In the genomic region with DNA sequence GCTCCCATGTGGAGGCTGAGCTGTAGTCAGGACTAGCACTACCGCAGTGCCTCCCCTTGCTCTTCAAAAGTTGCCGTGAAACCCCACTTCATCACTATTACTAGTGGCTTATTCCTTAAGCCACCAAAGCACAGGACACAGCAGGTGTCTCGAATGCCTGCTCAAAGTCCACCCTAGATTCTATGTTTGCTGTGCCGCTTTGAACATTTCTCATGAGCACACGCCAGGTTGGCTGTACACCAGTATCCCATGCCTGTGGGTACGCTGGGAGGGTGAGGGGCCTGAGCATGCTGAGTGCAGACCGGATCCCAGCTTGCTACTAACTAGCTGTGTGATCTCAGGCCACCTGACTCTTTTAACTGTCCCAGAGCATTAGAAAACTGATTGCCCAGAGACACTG, we compare ENCODE assay signal across 34 cellular contexts.
"Had no signal": no experiment of that assay in that cellular context is flagged by ENCODE, and none has a peak within 500 bp of the region (broad histone marks: within the 10 kb centered on the region; RNA-seq: fewer than 3 reads in every experiment).

No MANE protein-coding gene starts in this region.

- H3K4me3 ChIP-seq: adrenal gland, body of pancreas, breast epithelium had no signal

- H3K27me3 Mint-ChIP-seq: activated B cell treated with CpG ODN at 0.5 μM for 24 hours; activated CD4-positive, alpha-beta memory T cell treated with anti-CD3 and anti-CD28 coated beads for 36 hours; activated CD8-positive, alpha-beta T cell treated with anti-CD3 and anti-CD28 coated beads for 36 hours; activated naive CD8-positive, alpha-beta T cell treated with anti-CD3 and anti-CD28 coated beads for 36 hours; activated T-helper 17 cell treated with anti-CD3 and anti-CD28 coated beads, Interleukin-2, amount 50 U/mL, for 72 hours had no signal

- H3K36me3 ChIP-seq: adrenal gland, brain microvascular endothelial cell, breast epithelium had no signal

- H3K27ac ChIP-seq: adrenal gland, body of pancreas, brain microvascular endothelial cell, breast epithelium, VCaP had no signal

- H3K4me1 Mint-ChIP-seq: activated B cell treated with CpG ODN at 0.5 μM for 24 hours; activated naive CD8-positive, alpha-beta T cell treated with anti-CD3 and anti-CD28 coated beads for 36 hours; activated T-helper 17 cell treated with anti-CD3 and anti-CD28 coated beads, Interleukin-2, amount 50 U/mL, for 72 hours had no signal

- DNase-seq: activated B cell treated with CpG ODN at 0.5 μM for 24 hours; activated CD4-positive, alpha-beta memory T cell treated with anti-CD3 and anti-CD28 coated beads for 36 hours; activated CD4-positive, alpha-beta T cell treated with anti-CD3 and anti-CD28 coated beads for 48 hours; activated CD4-positive, alpha-beta T cell treated with anti-CD3 and anti-CD28 coated beads, Interleukin-2, amount 50 U/mL, for 1 hour; activated CD4-positive, alpha-beta T cell treated with anti-CD3 and anti-CD28 coated beads, Interleukin-2, amount 50 U/mL, for 4 hours; activated CD4-positive, CD25-positive, alpha-beta regulatory T cell treated with anti-CD3 and anti-CD28 coated beads, Interleukin-2, amount 50 U/mL, for 72 hours; activated CD8-positive, alpha-beta memory T cell treated with anti-CD3 and anti-CD28 coated beads, Interleukin-2, amount 50 U/mL, for 4 hours; activated CD8-positive, alpha-beta T cell treated with anti-CD3 and anti-CD28 coated beads for 36 hours; activated effector memory CD4-positive, alpha-beta T cell treated with anti-CD3 and anti-CD28 coated beads, Interleukin-2, amount 50 U/mL, for 16 hours; activated gamma-delta T cell treated with Interleukin-2 at 50 U/mL for 16 hours; activated naive CD4-positive, alpha-beta T cell; activated naive CD4-positive, alpha-beta T cell treated with anti-CD3 and anti-CD28 coated beads for 36 hours; activated naive CD4-positive, alpha-beta T cell treated with anti-CD3 and anti-CD28 coated beads, Interleukin-2, amount 50 U/mL, for 16 hours; activated naive CD8-positive, alpha-beta T cell treated with anti-CD3 and anti-CD28 coated beads for 36 hours; activated T-cell treated with anti-CD3 and anti-CD28 coated beads for 4 hours; activated T-cell treated with anti-CD3 and anti-CD28 coated beads, Interleukin-2, amount 50 U/mL, for 1 hour; activated T-cell treated with anti-CD3 and anti-CD28 coated beads, Interleukin-2, amount 50 U/mL, for 4 hours; activated T-cell treated with anti-CD3 and anti-CD28 coated beads, Interleukin-2, amount 50 U/mL, for 72 hours; adrenal gland; amniotic stem cell; aorta; body of pancreas; brain microvascular endothelial cell; central memory CD4-positive, alpha-beta T cell; T-helper 1 cell; T-helper 2 cell; T-helper 9 cell had no signal

- H3K27me3 ChIP-seq: adrenal gland, body of pancreas, brain microvascular endothelial cell, breast epithelium had no signal

- ATAC-seq: activated CD8-positive, alpha-beta T cell treated with anti-CD3 and anti-CD28 coated beads for 36 hours; activated naive CD4-positive, alpha-beta T cell treated with anti-CD3 and anti-CD28 coated beads, Interleukin-2, amount 50 U/mL, for 72 hours; activated T-cell treated with anti-CD3 and anti-CD28 coated beads, Interleukin-2, amount 50 U/mL, for 4 hours; activated T-cell treated with anti-CD3 and anti-CD28 coated beads, Interleukin-2, amount 50 U/mL, for 72 hours; activated T-helper 17 cell treated with anti-CD3 and anti-CD28 coated beads, Interleukin-2, amount 50 U/mL, for 72 hours; body of pancreas had no signal

- H3K9me3 ChIP-seq: adrenal gland, body of pancreas had no signal

- H3K4me3 Mint-ChIP-seq: activated B cell treated with CpG ODN at 0.5 μM for 24 hours; activated CD4-positive, alpha-beta memory T cell treated with anti-CD3 and anti-CD28 coated beads for 36 hours; activated CD8-positive, alpha-beta T cell treated with anti-CD3 and anti-CD28 coated beads for 36 hours; activated naive CD4-positive, alpha-beta T cell treated with anti-CD3 and anti-CD28 coated beads for 36 hours; activated naive CD8-positive, alpha-beta T cell treated with anti-CD3 and anti-CD28 coated beads for 36 hours; activated T-cell treated with anti-CD3 and anti-CD28 coated beads, Interleukin-2, amount 50 U/mL, for 4 hours; activated T-cell treated with anti-CD3 and anti-CD28 coated beads, Interleukin-2, amount 50 U/mL, for 72 hours; activated T-helper 1 cell treated with anti-CD3 and anti-CD28 coated beads, Interleukin-12 subunit alpha, Interleukin-12 subunit beta, Interleukin-2, Interleukin-4 antibody, amounts not matched to agents 30 ng/mL and 10 ng/mL and 1 ng/mL, durations not matched to agents 14 hours and 24 hours and 36 hours; activated T-helper 17 cell treated with anti-CD3 and anti-CD28 coated beads, Interleukin-2, amount 50 U/mL, for 72 hours; T-helper 1 cell treated with Interleukin-12 subunit alpha and Interleukin-12 subunit beta and Interleukin-4 antibody, amounts not matched to agents 30 μg/mL and 1 μg/mL, for 36 hours; T-helper 2 cell treated with Interferon-gamma antibody and Interleukin-4, amounts not matched to agents 5 μg/mL and 100 μg/mL, for 36 hours had no signal

- H3K9me3 Mint-ChIP-seq: activated B cell treated with CpG ODN at 0.5 μM for 24 hours; activated CD8-positive, alpha-beta T cell treated with anti-CD3 and anti-CD28 coated beads for 36 hours; activated T-cell treated with anti-CD3 and anti-CD28 coated beads, Interleukin-2, amount 50 U/mL, for 4 hours; T-helper 1 cell treated with Interleukin-12 subunit alpha and Interleukin-12 subunit beta and Interleukin-4 antibody, amounts not matched to agents 30 μg/mL and 1 μg/mL, for 36 hours; T-helper 2 cell treated with Interferon-gamma antibody and Interleukin-4, amounts not matched to agents 5 μg/mL and 100 μg/mL, for 36 hours had no signal

- H3K4me1 ChIP-seq: adrenal gland, body of pancreas, breast epithelium had no signal

- H3K27ac Mint-ChIP-seq: activated B cell treated with CpG ODN at 0.5 μM for 24 hours; activated CD4-positive, alpha-beta memory T cell treated with anti-CD3 and anti-CD28 coated beads for 36 hours; activated CD8-positive, alpha-beta T cell treated with anti-CD3 and anti-CD28 coated beads for 36 hours; activated naive CD4-positive, alpha-beta T cell treated with anti-CD3 and anti-CD28 coated beads for 36 hours; activated naive CD4-positive, alpha-beta T cell treated with anti-CD3 and anti-CD28 coated beads, Interleukin-2, amount 50 U/mL, for 72 hours; activated naive CD8-positive, alpha-beta T cell treated with anti-CD3 and anti-CD28 coated beads for 36 hours; activated T-cell treated with anti-CD3 and anti-CD28 coated beads, Interleukin-2, amount 50 U/mL, for 72 hours; activated T-helper 1 cell treated with anti-CD3 and anti-CD28 coated beads, Interleukin-12 subunit alpha, Interleukin-12 subunit beta, Interleukin-2, Interleukin-4 antibody, amounts not matched to agents 30 ng/mL and 10 ng/mL and 1 ng/mL, durations not matched to agents 14 hours and 24 hours and 36 hours; activated T-helper 17 cell treated with anti-CD3 and anti-CD28 coated beads, Interleukin-2, amount 50 U/mL, for 72 hours; T-helper 1 cell treated with Interleukin-12 subunit alpha and Interleukin-12 subunit beta and Interleukin-4 antibody, amounts not matched to agents 30 μg/mL and 1 μg/mL, for 36 hours; T-helper 2 cell treated with Interferon-gamma antibody and Interleukin-4, amounts not matched to agents 5 μg/mL and 100 μg/mL, for 36 hours had no signal

- H3K36me3 Mint-ChIP-seq: activated CD4-positive, alpha-beta memory T cell treated with anti-CD3 and anti-CD28 coated beads for 36 hours; activated naive CD4-positive, alpha-beta T cell treated with anti-CD3 and anti-CD28 coated beads, Interleukin-2, amount 50 U/mL, for 72 hours; activated naive CD8-positive, alpha-beta T cell treated with anti-CD3 and anti-CD28 coated beads for 36 hours had no signal
